20 cellular contexts compared by ENCODE assay signal in genomic region chr5:113082547-113082905, GRCh38.
A peak's percentile ranks its signal among the peaks of the same experiment; 100 is the strongest.
DNase-seq lines count a peak whose midpoint lies in the region; ATAC-seq, FAIRE-seq and TF ChIP-seq lines count a peak whose summit lies in the region.
"Had no signal": no experiment of that assay in that cellular context is flagged by ENCODE, and none has a peak within 500 bp of the region (broad histone marks: within the 10 kb centered on the region; RNA-seq: fewer than 3 reads in every experiment).

No MANE protein-coding gene starts in this region.

- DNase-seq in RWPE2 (ENCODE audit: low spot score) (no peak), endothelial cell of umbilical vein (ENCODE audit: low read depth, low spot score) (no peak), NCI-H2107 treated with DMSO at 0.1 percent for 48 hours (lab: John Stamatoyannopoulos, UW; ENCODE audit: unreplicated experiment) (no peak)
- DNase-seq in stimulated activated effector memory CD8-positive, alpha-beta T cell treated with anti-CD3 and anti-CD28 coated beads, Interleukin-12 subunit alpha, Interleukin-12 subunit beta, amount 100 ng/mL, for 72 hours (ENCODE audit: low spot score in 2 of 2), result no peak
- DNase-seq in activated naive CD4-positive, alpha-beta T cell treated with anti-CD3 and anti-CD28 coated beads, Interleukin-2, amount 10 ng/mL, durations not matched to agents 7 days and 5 days, result no peak
- DNase-seq: CD4-positive, CD25-positive, alpha-beta regulatory T cell; H7; MV-4-11; NCI-H1417 treated with DMSO at 0.1 percent for 48 hours; NCI-H2029; NCI-H2171 treated with DMSO at 0.1 percent for 48 hours; NCI-H446 treated with DMSO at 0.1 percent for 48 hours; NK-92 treated with Interleukin-12 subunit alpha and Interleukin-12 subunit beta, amount 100 ng/mL, for 24 hours; RPMI8226 had no signal

- H3K4me1 ChIP-seq in RWPE2 (ENCODE audit: insufficient read depth, poor library complexity, severe bottlenecking) (no peaks in the 10 kb centered on the region), endothelial cell of umbilical vein (ENCODE audit: control insufficient read depth, extremely low read depth, insufficient read depth, low read length) (peaks cover 19% of the 10 kb centered on the region), skeletal muscle satellite cell (ENCODE audit: control insufficient read depth, insufficient read depth, low read length) (peaks cover 20% of the 10 kb centered on the region)
- H3K4me1 ChIP-seq: SJSA1 had no signal

- TF ChIP-seq CTCF in RWPE2 (IDR thresholded peaks at IDR 0.05; ENCODE audit: poor library complexity, severe bottlenecking) (no peak), endothelial cell of umbilical vein (IDR thresholded peaks at IDR 0.05; ENCODE audit: extremely low read depth in 1 of 2, insufficient read depth in 1 of 2, low read depth in 1 of 2, low read length in 2 of 2) (no peak), nephron (IDR thresholded peaks at IDR 0.05; ENCODE audit: unreplicated experiment in 3 of 3) (no peak)

- TF ChIP-seq POLR2A in endothelial cell of umbilical vein (IDR thresholded peaks at IDR 0.05; ENCODE audit: low read depth, low read length), result no peak

- peak; percentile 13; the same call in 2 of the 3 replicates for ATAC-seq in RWPE2 (ENCODE audit: low read depth)
- ATAC-seq in stimulated activated effector memory CD8-positive, alpha-beta T cell treated with anti-CD3 and anti-CD28 coated beads, Interleukin-12 subunit alpha, Interleukin-12 subunit beta, amount 100 ng/mL, for 72 hours, result no peak

- H3K9ac ChIP-seq in endothelial cell of umbilical vein (replicated peaks; ENCODE audit: extremely low read depth, insufficient read depth, low read length), result no peak overlapping the region
- no peak overlapping the region for H3K9ac ChIP-seq in skeletal muscle satellite cell (ENCODE audit: low read depth, low read length)

- H3K36me3 Mint-ChIP-seq in nephron (ENCODE audit: low read depth), result peaks cover 68% of the 10 kb centered on the region
- H3K36me3 Mint-ChIP-seq in stimulated activated effector memory CD8-positive, alpha-beta T cell treated with anti-CD3 and anti-CD28 coated beads, Interleukin-12 subunit alpha, Interleukin-12 subunit beta, amount 100 ng/mL, for 72 hours, result no peaks in the 10 kb centered on the region
- H3K36me3 Mint-ChIP-seq in activated naive CD4-positive, alpha-beta T cell treated with anti-CD3 and anti-CD28 coated beads, Interleukin-2, amount 10 ng/mL, durations not matched to agents 7 days and 5 days, result no peaks in the 10 kb centered on the region

- H3K4me3 Mint-ChIP-seq in nephron, result no peak overlapping the region
- H3K4me3 Mint-ChIP-seq in stimulated activated effector memory CD8-positive, alpha-beta T cell treated with anti-CD3 and anti-CD28 coated beads, Interleukin-12 subunit alpha, Interleukin-12 subunit beta, amount 100 ng/mL, for 72 hours, result no peak overlapping the region
- H3K4me3 Mint-ChIP-seq in activated naive CD4-positive, alpha-beta T cell treated with anti-CD3 and anti-CD28 coated beads, Interleukin-2, amount 10 ng/mL, durations not matched to agents 7 days and 5 days, result no peak overlapping the region
- H3K4me3 Mint-ChIP-seq: B cell; CD4-positive, CD25-positive, alpha-beta regulatory T cell had no signal

- peaks cover 19% of the 10 kb centered on the region for H3K9me3 Mint-ChIP-seq in nephron
- peaks cover 2% of the 10 kb centered on the region for H3K9me3 Mint-ChIP-seq in stimulated activated effector memory CD8-positive, alpha-beta T cell treated with anti-CD3 and anti-CD28 coated beads, Interleukin-12 subunit alpha, Interleukin-12 subunit beta, amount 100 ng/mL, for 72 hours
- no peaks in the 10 kb centered on the region for H3K9me3 Mint-ChIP-seq in activated naive CD4-positive, alpha-beta T cell treated with anti-CD3 and anti-CD28 coated beads, Interleukin-2, amount 10 ng/mL, durations not matched to agents 7 days and 5 days

- H3K4me1 Mint-ChIP-seq in nephron, result peaks cover 42% of the 10 kb centered on the region
- H3K4me1 Mint-ChIP-seq in stimulated activated effector memory CD8-positive, alpha-beta T cell treated with anti-CD3 and anti-CD28 coated beads, Interleukin-12 subunit alpha, Interleukin-12 subunit beta, amount 100 ng/mL, for 72 hours, result no peaks in the 10 kb centered on the region
- no peaks in the 10 kb centered on the region for H3K4me1 Mint-ChIP-seq in activated naive CD4-positive, alpha-beta T cell treated with anti-CD3 and anti-CD28 coated beads, Interleukin-2, amount 10 ng/mL, durations not matched to agents 7 days and 5 days
- H3K4me1 Mint-ChIP-seq: B cell; CD4-positive, CD25-positive, alpha-beta regulatory T cell had no signal

- H4K20me1 ChIP-seq in endothelial cell of umbilical vein (replicated peaks; ENCODE audit: control insufficient read depth, extremely low read depth, insufficient read depth, low read length), result no peaks in the 10 kb centered on the region

- FAIRE-seq in endothelial cell of umbilical vein (lab: Jason Lieb, UNC), result peak; percentile 8
- FAIRE-seq: GM19239, HTR-8/SVneo had no signal

- H3K4me3 ChIP-seq in RWPE2 (ENCODE audit: severe bottlenecking) (no peak overlapping the region), endothelial cell of umbilical vein (replicated peaks in 1 of 3; ENCODE audit: insufficient read depth in 1 of 3, low read depth in 1 of 3, low read length in 3 of 3) (no peak overlapping the region), skeletal muscle satellite cell (ENCODE audit: low read length) (peak overlapping the region; percentile 42)
- H3K4me3 ChIP-seq: SJSA1 had no signal

- BruUV-seq in endothelial cell of umbilical vein (replicated peaks; lab: Mats Ljungman, UMichigan), result no TSS peak

- CTCF ChIA-PET in endothelial cell of umbilical vein (lab: Charles Lee), result interaction anchor here (0.7 to 1.9 kb wide), 4 partner anchors 10 to 530 kb away, joined by 3 to 5 read pairs (median 4); no protein-coding TSS in a partner anchor
- CTCF ChIA-PET in activated naive CD4-positive, alpha-beta T cell treated with anti-CD3 and anti-CD28 coated beads, Interleukin-2, amount 10 ng/mL, durations not matched to agents 7 days and 5 days (lab: Charles Lee), result no interaction called here

- peaks cover 30% of the 10 kb centered on the region for H3K36me3 ChIP-seq in RWPE2 (ENCODE audit: low read depth)
- H3K36me3 ChIP-seq in endothelial cell of umbilical vein (ENCODE audit: control insufficient read depth in 2 of 2, extremely low read depth in 1 of 2, insufficient read depth in 2 of 2, low read length in 2 of 2), result peaks cover 0 to 8% of the 10 kb centered on the region in 2 experiments
- peaks cover 5% of the 10 kb centered on the region for H3K36me3 ChIP-seq in skeletal muscle satellite cell (ENCODE audit: insufficient read depth, low read length)

- dilution Hi-C loops in endothelial cell of umbilical vein (cut with MboI; ENCODE audit: extremely low pct_ligation_motif_present, low sequenced_read_pairs), result no loop called here

- H3K4me2 ChIP-seq in endothelial cell of umbilical vein (ENCODE audit: insufficient read depth, low read length) (peak overlapping the region; percentile 51), skeletal muscle satellite cell (ENCODE audit: low read length) (peak overlapping the region; percentile 64)

- POLR2A ChIA-PET in endothelial cell of umbilical vein (lab: Charles Lee), result no interaction called here

- H3K27me3 Mint-ChIP-seq in nephron (ENCODE audit: low read depth), result no peaks in the 10 kb centered on the region
- H3K27me3 Mint-ChIP-seq in activated naive CD4-positive, alpha-beta T cell treated with anti-CD3 and anti-CD28 coated beads, Interleukin-2, amount 10 ng/mL, durations not matched to agents 7 days and 5 days, result peaks cover 13% of the 10 kb centered on the region
- H3K27me3 Mint-ChIP-seq: CD4-positive, CD25-positive, alpha-beta regulatory T cell had no signal

- H3K27ac Mint-ChIP-seq in nephron, result peak overlapping the region; percentile 44 to 81 (median 70)
- no peak overlapping the region for H3K27ac Mint-ChIP-seq in stimulated activated effector memory CD8-positive, alpha-beta T cell treated with anti-CD3 and anti-CD28 coated beads, Interleukin-12 subunit alpha, Interleukin-12 subunit beta, amount 100 ng/mL, for 72 hours
- H3K27ac Mint-ChIP-seq in activated naive CD4-positive, alpha-beta T cell treated with anti-CD3 and anti-CD28 coated beads, Interleukin-2, amount 10 ng/mL, durations not matched to agents 7 days and 5 days, result no peak overlapping the region
- H3K27ac Mint-ChIP-seq: B cell; CD4-positive, CD25-positive, alpha-beta regulatory T cell had no signal

- no peaks in the 10 kb centered on the region for H3K9me1 ChIP-seq in endothelial cell of umbilical vein (replicated peaks; ENCODE audit: control insufficient read depth, extremely low read depth, insufficient read depth, low read length)

- H3K79me2 ChIP-seq in endothelial cell of umbilical vein (ENCODE audit: control insufficient read depth, insufficient read depth, low read length), result no peaks in the 10 kb centered on the region

- H3K27me3 ChIP-seq in RWPE2 (ENCODE audit: insufficient read depth, poor library complexity, severe bottlenecking), result no peaks in the 10 kb centered on the region
- no peaks in the 10 kb centered on the region for H3K27me3 ChIP-seq in endothelial cell of umbilical vein (ENCODE audit: control insufficient read depth in 2 of 2, insufficient read depth in 2 of 2, low read length in 2 of 2)
- no peaks in the 10 kb centered on the region for H3K27me3 ChIP-seq in skeletal muscle satellite cell (ENCODE audit: control insufficient read depth, insufficient read depth, low read length)
- H3K27me3 ChIP-seq: SJSA1 had no signal

- H3K27ac ChIP-seq in RWPE2 (ENCODE audit: poor library complexity, severe bottlenecking), result peak overlapping the region; percentile 20
- H3K27ac ChIP-seq in endothelial cell of umbilical vein (ENCODE audit: insufficient read depth, low read depth, low read length), result peak overlapping the region; percentile 69
- H3K27ac ChIP-seq: SJSA1 had no signal

- H2AFZ ChIP-seq in endothelial cell of umbilical vein (ENCODE audit: low read depth, low read length), result no peak overlapping the region

- intact Hi-C loops in endothelial cell of umbilical vein (cut with micrococcal nuclease), result loop anchor here (5.0 kb wide), 1 partner anchor 85 kb away; no protein-coding TSS in a partner anchor

- H3K9me3 ChIP-seq in RWPE2 (ENCODE audit: severe bottlenecking) (no peaks in the 10 kb centered on the region), endothelial cell of umbilical vein (replicated peaks; ENCODE audit: control insufficient read depth, insufficient read depth, low read length) (no peaks in the 10 kb centered on the region), skeletal muscle satellite cell (replicated peaks; ENCODE audit: low read length) (no peaks in the 10 kb centered on the region)
- H3K9me3 ChIP-seq: SJSA1 had no signal

TF ChIP-seq in endothelial cell of umbilical vein, 7 proteins besides CTCF, POLR2A, EP300 and RAD21 (continues in another document):
- no peak for TF ChIP-seq MAX (IDR thresholded peaks at IDR 0.05; ENCODE audit: insufficient read depth, insufficient read length)
- no peak for TF ChIP-seq JUN (IDR thresholded peaks at IDR 0.05; ENCODE audit: borderline replicate concordance, insufficient read depth, insufficient read length, low read depth)
- no peak for TF ChIP-seq POLR2AphosphoS5 (IDR thresholded peaks at IDR 0.05; ENCODE audit: insufficient read depth, low read depth, low read length)

Comparison
In these comparisons a context has a peak if more than half of its experiments do, and no peak if none do; other contexts are left out.
1. H3K27ac Mint-ChIP-seq: peak in nephron (3 of 3); none in stimulated activated effector memory CD8-positive, alpha-beta T cell treated with anti-CD3 and anti-CD28 coated beads, Interleukin-12 subunit alpha, Interleukin-12 subunit beta, amount 100 ng/mL, for 72 hours (single experiment) and activated naive CD4-positive, alpha-beta T cell treated with anti-CD3 and anti-CD28 coated beads, Interleukin-2, amount 10 ng/mL, durations not matched to agents 7 days and 5 days (single experiment).